ENCODE assay signal across 1 cellular context in the genomic region with DNA sequence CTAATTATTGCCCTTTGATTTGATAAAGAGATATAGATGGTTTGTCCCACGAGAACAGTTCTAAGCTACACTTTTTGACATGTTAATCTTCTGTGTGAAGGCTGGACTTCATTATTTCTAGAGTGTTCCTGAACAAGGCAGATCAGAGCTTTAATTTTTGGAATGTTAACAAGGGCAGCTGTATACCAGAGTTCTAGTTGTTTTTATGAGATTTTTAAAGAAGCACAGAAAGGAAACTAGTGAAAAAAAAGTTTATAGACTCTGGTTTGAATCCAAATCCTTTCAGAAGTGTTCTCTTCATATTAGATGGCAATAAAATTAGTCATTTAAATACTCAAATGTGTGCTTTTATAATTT.
TF ChIP-seq lines count a peak whose summit lies in the region.

No MANE protein-coding gene starts in this region.

TF ChIP-seq in WTC11, 78 proteins besides CTCF, POLR2A, EP300 and RAD21 (continued from another document):
- TF ChIP-seq, protein P1, sequence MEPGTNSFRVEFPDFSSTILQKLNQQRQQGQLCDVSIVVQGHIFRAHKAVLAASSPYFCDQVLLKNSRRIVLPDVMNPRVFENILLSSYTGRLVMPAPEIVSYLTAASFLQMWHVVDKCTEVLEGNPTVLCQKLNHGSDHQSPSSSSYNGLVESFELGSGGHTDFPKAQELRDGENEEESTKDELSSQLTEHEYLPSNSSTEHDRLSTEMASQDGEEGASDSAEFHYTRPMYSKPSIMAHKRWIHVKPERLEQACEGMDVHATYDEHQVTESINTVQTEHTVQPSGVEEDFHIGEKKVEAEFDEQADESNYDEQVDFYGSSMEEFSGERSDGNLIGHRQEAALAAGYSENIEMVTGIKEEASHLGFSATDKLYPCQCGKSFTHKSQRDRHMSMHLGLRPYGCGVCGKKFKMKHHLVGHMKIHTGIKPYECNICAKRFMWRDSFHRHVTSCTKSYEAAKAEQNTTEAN (CRISPR knock-in tag; IDR thresholded peaks at IDR 0.05): no peak
- TF ChIP-seq MXD4 (CRISPR knock-in tag; IDR thresholded peaks at IDR 0.05; ENCODE audit: borderline replicate concordance) (no peak), FOXP1 (CRISPR knock-in tag; IDR thresholded peaks at IDR 0.05; ENCODE audit: borderline replicate concordance) (no peak), TEAD1 (CRISPR knock-in tag; IDR thresholded peaks at IDR 0.05) (no peak)
- TF ChIP-seq, protein P2, sequence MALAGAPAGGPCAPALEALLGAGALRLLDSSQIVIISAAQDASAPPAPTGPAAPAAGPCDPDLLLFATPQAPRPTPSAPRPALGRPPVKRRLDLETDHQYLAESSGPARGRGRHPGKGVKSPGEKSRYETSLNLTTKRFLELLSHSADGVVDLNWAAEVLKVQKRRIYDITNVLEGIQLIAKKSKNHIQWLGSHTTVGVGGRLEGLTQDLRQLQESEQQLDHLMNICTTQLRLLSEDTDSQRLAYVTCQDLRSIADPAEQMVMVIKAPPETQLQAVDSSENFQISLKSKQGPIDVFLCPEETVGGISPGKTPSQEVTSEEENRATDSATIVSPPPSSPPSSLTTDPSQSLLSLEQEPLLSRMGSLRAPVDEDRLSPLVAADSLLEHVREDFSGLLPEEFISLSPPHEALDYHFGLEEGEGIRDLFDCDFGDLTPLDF (CRISPR knock-in tag; IDR thresholded peaks at IDR 0.05): no peak
